1 cellular context compared by ENCODE assay signal in the genomic region with DNA sequence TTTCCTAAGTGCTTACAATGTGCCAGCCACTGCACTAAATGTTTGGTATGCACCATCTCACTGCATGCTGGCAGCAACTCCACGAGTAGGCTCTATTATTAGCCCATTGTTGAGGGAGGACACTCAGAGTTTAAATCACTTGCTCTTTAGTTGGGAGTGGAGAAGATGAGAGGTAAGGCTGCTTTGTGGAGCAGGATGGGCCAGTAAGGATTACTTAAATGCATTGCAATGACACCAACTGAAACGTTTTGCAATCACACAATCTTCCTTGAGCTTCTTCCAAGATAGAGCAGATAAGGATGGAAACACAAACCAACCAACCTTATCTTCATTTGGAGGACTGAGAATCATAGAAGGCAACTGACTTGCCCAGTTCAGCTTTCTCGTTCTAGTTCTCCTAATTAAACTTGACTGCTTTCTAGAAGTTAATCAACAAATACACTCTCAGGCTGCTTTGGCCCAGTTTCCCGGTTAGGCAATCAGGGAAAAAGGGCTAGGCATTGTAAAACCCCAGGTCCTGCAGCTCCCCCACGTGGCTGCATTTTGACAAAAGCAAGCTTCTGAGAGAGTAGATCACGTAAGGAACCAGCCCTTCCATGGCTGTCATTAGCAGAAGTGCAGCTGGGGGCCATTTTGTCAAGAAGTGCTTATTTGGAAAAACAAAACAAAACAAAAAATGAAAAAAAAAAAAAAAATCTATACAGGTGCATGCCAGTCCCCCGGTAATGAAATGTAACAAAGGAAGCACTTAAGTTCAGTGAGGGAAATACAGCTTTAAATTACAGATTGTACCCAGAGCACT.
TF ChIP-seq lines count a peak whose summit lies in the region.

No MANE protein-coding gene starts in this region.

TF ChIP-seq in H1, 55 proteins besides CTCF, POLR2A, EP300 and RAD21 (continued from another document):
- TF ChIP-seq MAFK (IDR thresholded peaks at IDR 0.05; ENCODE audit: low read depth, low read length) (0 out of 2 replicates have a peak, but pooled peaks have one; percentile 5), TEAD4 (IDR thresholded peaks at IDR 0.05; ENCODE audit: low read depth, low read length) (0 out of 2 replicates have a peak, but pooled peaks have one; percentile 21), TCF12 (IDR thresholded peaks at IDR 0.05; ENCODE audit: low read depth, low read length) (no peak), ASH2L (IDR thresholded peaks at IDR 0.05; ENCODE audit: low read length) (no peak), HDAC6 (IDR thresholded peaks at IDR 0.05; ENCODE audit: low read depth, low read length) (no peak), EGR1 (IDR thresholded peaks at IDR 0.05; ENCODE audit: borderline replicate concordance, low read depth, low read length) (no peak), TAF7 (optimal IDR thresholded peaks at IDR 0.05; ENCODE audit: borderline replicate concordance, low read depth, low read length) (peak; percentile 87), CEBPB (IDR thresholded peaks at IDR 0.05; ENCODE audit: low read depth, low read length) (peak; percentile 97), SIN3A (conservative IDR thresholded peaks at IDR 0.05 in 1 of 2, IDR thresholded peaks at IDR 0.05 in 1 of 2; ENCODE audit: low read depth in 1 of 2, low read length in 2 of 2) (peak in 1 of 2 experiments; percentile 80; a peak in 2 of 4 replicates), TAF1 (IDR thresholded peaks at IDR 0.05; ENCODE audit: low read depth, low read length) (0 out of 2 replicates have a peak, but pooled peaks have one; percentile 20), HDAC2 (IDR thresholded peaks at IDR 0.05; ENCODE audit: borderline replicate concordance in 1 of 2, low read depth in 2 of 2, low read length in 2 of 2) (no peak), YY1 (IDR thresholded peaks at IDR 0.05; ENCODE audit: low read depth, low read length) (peak; percentile 95), NRF1 (IDR thresholded peaks at IDR 0.05; ENCODE audit: low read depth, low read length) (no peak), ZNF274 (IDR thresholded peaks at IDR 0.05; ENCODE audit: borderline replicate concordance, extremely low read depth, low read length) (no peak), CHD1 (IDR thresholded peaks at IDR 0.05; ENCODE audit: low read depth, low read length) (peak; percentile 76)
- TF ChIP-seq, protein P1, sequence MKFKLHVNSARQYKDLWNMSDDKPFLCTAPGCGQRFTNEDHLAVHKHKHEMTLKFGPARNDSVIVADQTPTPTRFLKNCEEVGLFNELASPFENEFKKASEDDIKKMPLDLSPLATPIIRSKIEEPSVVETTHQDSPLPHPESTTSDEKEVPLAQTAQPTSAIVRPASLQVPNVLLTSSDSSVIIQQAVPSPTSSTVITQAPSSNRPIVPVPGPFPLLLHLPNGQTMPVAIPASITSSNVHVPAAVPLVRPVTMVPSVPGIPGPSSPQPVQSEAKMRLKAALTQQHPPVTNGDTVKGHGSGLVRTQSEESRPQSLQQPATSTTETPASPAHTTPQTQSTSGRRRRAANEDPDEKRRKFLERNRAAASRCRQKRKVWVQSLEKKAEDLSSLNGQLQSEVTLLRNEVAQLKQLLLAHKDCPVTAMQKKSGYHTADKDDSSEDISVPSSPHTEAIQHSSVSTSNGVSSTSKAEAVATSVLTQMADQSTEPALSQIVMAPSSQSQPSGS (IDR thresholded peaks at IDR 0.05; ENCODE audit: low read length): peak; percentile 74; the same call in 1 of the 2 replicates
- TF ChIP-seq, protein P2, sequence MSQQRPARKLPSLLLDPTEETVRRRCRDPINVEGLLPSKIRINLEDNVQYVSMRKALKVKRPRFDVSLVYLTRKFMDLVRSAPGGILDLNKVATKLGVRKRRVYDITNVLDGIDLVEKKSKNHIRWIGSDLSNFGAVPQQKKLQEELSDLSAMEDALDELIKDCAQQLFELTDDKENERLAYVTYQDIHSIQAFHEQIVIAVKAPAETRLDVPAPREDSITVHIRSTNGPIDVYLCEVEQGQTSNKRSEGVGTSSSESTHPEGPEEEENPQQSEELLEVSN (IDR thresholded peaks at IDR 0.05): no peak
- TF ChIP-seq, protein P3, sequence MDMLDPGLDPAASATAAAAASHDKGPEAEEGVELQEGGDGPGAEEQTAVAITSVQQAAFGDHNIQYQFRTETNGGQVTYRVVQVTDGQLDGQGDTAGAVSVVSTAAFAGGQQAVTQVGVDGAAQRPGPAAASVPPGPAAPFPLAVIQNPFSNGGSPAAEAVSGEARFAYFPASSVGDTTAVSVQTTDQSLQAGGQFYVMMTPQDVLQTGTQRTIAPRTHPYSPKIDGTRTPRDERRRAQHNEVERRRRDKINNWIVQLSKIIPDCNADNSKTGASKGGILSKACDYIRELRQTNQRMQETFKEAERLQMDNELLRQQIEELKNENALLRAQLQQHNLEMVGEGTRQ (IDR thresholded peaks at IDR 0.05; ENCODE audit: low read length): no peak
- TF ChIP-seq, protein P4, sequence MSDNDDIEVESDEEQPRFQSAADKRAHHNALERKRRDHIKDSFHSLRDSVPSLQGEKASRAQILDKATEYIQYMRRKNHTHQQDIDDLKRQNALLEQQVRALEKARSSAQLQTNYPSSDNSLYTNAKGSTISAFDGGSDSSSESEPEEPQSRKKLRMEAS (IDR thresholded peaks at IDR 0.05): peak; percentile 34; the same call in 1 of the 2 replicates
